9 cellular contexts compared by ENCODE assay signal in genomic region chr3:146187334-146187950, GRCh38. TPM values are rescaled to one million over a fixed set of nuclear protein-coding genes. Genes with fewer than 3 reads are reported as not detected.
DNase-seq lines count a peak whose midpoint lies in the region; FAIRE-seq and TF ChIP-seq lines count a peak whose summit lies in the region.
"Had no signal": no experiment of that assay in that cellular context is flagged by ENCODE, and none has a peak within 500 bp of the region (broad histone marks: within the 10 kb centered on the region; RNA-seq: fewer than 3 reads in every experiment).

No MANE protein-coding gene starts in this region.

- no peak overlapping the region for H3K4me3 ChIP-seq in AG09309 (ENCODE audit: control insufficient read depth, low read depth, low read length)
- no peak overlapping the region for H3K4me3 ChIP-seq in HFF-Myc (replicated peaks; ENCODE audit: low read depth, low read length)
- H3K4me3 ChIP-seq in hepatocyte = no peak overlapping the region
- no peak overlapping the region for H3K4me3 ChIP-seq in uterus
- H3K4me3 ChIP-seq: HAP-1 had no signal

- H3K36me3 ChIP-seq in hepatocyte (replicated peaks; ENCODE audit: insufficient read depth, low read depth) (no peaks in the 10 kb centered on the region), uterus (no peaks in the 10 kb centered on the region)
- H3K36me3 ChIP-seq: HAP-1 had no signal

- H2AFZ ChIP-seq in hepatocyte = no peak overlapping the region

- DNase-seq in AG09309 (ENCODE audit: low read depth) = no peak
- DNase-seq in HFF-Myc (ENCODE audit: extremely low read depth, low read depth) = no peak
- DNase-seq in hepatocyte (ENCODE audit: low spot score) = peak; percentile 52
- DNase-seq in uterus = peak in 1 of 2 donors; percentile 18
- no peak for DNase-seq in NOMO-1 treated with dmso at 0.1 percent for 144 hours (lab: John Stamatoyannopoulos, UW; ENCODE audit: unreplicated experiment)
- DNase-seq in cortex of kidney (lab: John Stamatoyannopoulos, UW) = no peak
- DNase-seq in activated CD4-positive, alpha-beta T cell treated with anti-CD3 and anti-CD28 coated beads for 48 hours = no peak

- TF ChIP-seq CTCF in AG09309 (IDR thresholded peaks at IDR 0.05; ENCODE audit: control insufficient read depth, insufficient read depth, low read depth, low read length, missing control alignments) (peak; percentile 60), HFF-Myc (IDR thresholded peaks at IDR 0.05; ENCODE audit: low read depth, low read length, missing control alignments) (peak; percentile 48), hepatocyte (IDR thresholded peaks at IDR 0.05; ENCODE audit: poor library complexity) (peak; percentile 74), uterus (IDR thresholded peaks at IDR 0.05) (peak; percentile 43 to 58 (median 56))

- H3K9me2 ChIP-seq in hepatocyte (replicated peaks; ENCODE audit: insufficient read depth) = no peaks in the 10 kb centered on the region

- H3K27me3 ChIP-seq in hepatocyte (no peaks in the 10 kb centered on the region), uterus (no peaks in the 10 kb centered on the region)

- no peak overlapping the region for H3K4me2 ChIP-seq in hepatocyte

- H3K27ac ChIP-seq in hepatocyte = no peak overlapping the region
- no peak overlapping the region for H3K27ac ChIP-seq in uterus

- H3K79me2 ChIP-seq in hepatocyte = no peaks in the 10 kb centered on the region

- H3K4me1 ChIP-seq in hepatocyte (ENCODE audit: insufficient read depth) (no peaks in the 10 kb centered on the region), uterus (peaks cover 0 to 8% of the 10 kb centered on the region in 2 donors)

- 39% methylated on average over 2 of the region's 2 CpGs for WGBS in hepatocyte (ENCODE audit: low lambda C conversion rate, missing lambda C conversion rate)

- intact Hi-C loops in uterus (cut with DNase I; ENCODE audit: low total_unique reads) = loop anchor here (10.0 kb wide), 1 partner anchor 123 kb away; no protein-coding TSS in a partner anchor

- no peaks in the 10 kb centered on the region for H4K20me1 ChIP-seq in hepatocyte (ENCODE audit: insufficient read depth, poor library complexity, severe bottlenecking)

- no peaks in the 10 kb centered on the region for H3K9me3 ChIP-seq in hepatocyte (ENCODE audit: low read depth)
- no peaks in the 10 kb centered on the region for H3K9me3 ChIP-seq in uterus
- H3K9me3 ChIP-seq: HAP-1 had no signal

- TF ChIP-seq POLR2A in uterus (IDR thresholded peaks at IDR 0.05) = no peak

- FAIRE-seq in TTC549 (lab: Jason Lieb, UNC) = peak; percentile 46

RNA-seq across cellular contexts. Expression of gene PLOD2, which starts 26.5 kb away (rescaled TPM):
- total RNA-seq in hepatocyte (148 and 155 TPM in 2 replicates), uterus (10 to 100 TPM; 23.5 to 83.2 (median 45.7) TPM)
- 93.8 and 97.3 TPM in 2 replicates for polyA plus RNA-seq in hepatocyte
